In the genomic region with DNA sequence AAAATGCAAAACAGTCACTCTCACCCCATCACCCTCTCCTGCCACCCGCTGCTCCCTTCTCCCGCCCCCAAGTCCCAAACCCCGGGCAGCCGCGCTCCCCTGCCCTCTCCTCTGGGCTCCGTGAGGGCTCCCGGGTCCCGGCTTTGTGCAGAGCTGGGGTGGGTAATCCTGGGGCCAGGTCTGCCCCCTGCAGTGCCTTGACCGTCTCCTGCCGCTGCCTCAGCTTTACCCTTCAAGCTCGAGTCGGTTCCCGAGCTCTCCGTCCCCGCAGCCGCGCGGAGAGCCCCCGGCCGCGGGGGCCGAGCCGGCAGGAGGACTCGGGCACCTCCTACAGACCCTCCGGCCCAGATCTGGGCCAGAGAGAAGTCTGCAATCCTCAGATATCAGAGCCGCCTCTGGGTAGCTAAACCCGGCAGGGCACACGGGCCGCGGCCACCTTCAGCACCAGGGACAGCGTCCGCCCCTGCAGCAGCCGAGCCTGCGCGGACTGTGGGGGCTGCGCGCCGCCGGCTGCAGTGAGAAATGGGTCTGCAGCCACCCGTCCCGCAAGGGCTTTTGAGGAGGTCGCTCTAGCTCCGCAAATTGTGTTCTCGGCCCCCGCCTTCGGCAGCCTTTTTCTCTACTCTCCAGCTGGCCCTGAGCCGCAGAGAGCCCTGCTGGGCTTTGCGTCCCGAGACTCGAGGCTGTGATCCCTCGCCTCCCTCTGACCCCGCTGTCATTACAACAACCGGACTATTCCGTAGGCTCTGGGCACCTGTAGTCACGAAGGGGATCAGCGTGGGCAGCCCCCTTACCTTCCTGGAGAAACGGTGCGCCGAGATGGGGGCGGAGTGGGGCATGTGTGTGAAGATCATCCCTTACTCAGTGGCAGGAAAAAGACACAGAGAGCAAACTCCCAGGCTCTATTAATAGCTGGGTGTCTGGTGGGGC, we compare ENCODE assay signal across 1 cellular context.
A peak's percentile ranks its signal among the peaks of the same experiment; 100 is the strongest.
TF ChIP-seq lines count a peak whose summit lies in the region.

No MANE protein-coding gene starts in this region.

TF ChIP-seq in HepG2, 621 proteins besides CTCF, POLR2A, EP300 and RAD21 (continued from another document and continues in another):
- TF ChIP-seq ZNF615 (CRISPR knock-in tag; IDR thresholded peaks at IDR 0.05; ENCODE audit: borderline replicate concordance) (no peak), KMT2A (CRISPR knock-in tag; IDR thresholded peaks at IDR 0.05) (no peak), ZNF891 (CRISPR knock-in tag; IDR thresholded peaks at IDR 0.05) (no peak), ZNF333 (CRISPR knock-in tag; IDR thresholded peaks at IDR 0.05; ENCODE audit: borderline replicate concordance) (no peak), ZNF563 (CRISPR knock-in tag; IDR thresholded peaks at IDR 0.05) (peak; percentile 72), SUZ12 (IDR thresholded peaks at IDR 0.05; ENCODE audit: low read depth, low read length) (no peak), RBFOX2 (IDR thresholded peaks at IDR 0.05; ENCODE audit: low read depth, low read length) (no peak), MTF1 (CRISPR knock-in tag; IDR thresholded peaks at IDR 0.05) (peak; percentile 87), MEIS1 (CRISPR knock-in tag; IDR thresholded peaks at IDR 0.05; ENCODE audit: borderline replicate concordance) (no peak), ZNF792 (CRISPR knock-in tag; IDR thresholded peaks at IDR 0.05) (peak; percentile 86), IRX3 (CRISPR knock-in tag; IDR thresholded peaks at IDR 0.05; ENCODE audit: borderline replicate concordance, low read depth) (peak; percentile 78; the same call in 1 of the 2 replicates), SSRP1 (CRISPR knock-in tag; IDR thresholded peaks at IDR 0.05) (no peak), HOXA3 (CRISPR knock-in tag; IDR thresholded peaks at IDR 0.05) (peak; percentile 42; the same call in 1 of the 2 replicates), ZMYM3 (CRISPR knock-in tag; IDR thresholded peaks at IDR 0.05) (no peak), REL (CRISPR knock-in tag; conservative IDR thresholded peaks at IDR 0.05) (peak; percentile 81; the same call in 1 of the 2 replicates), GLI4 (CRISPR knock-in tag; IDR thresholded peaks at IDR 0.05; ENCODE audit: borderline replicate concordance) (no peak), KAT2B (IDR thresholded peaks at IDR 0.05; ENCODE audit: borderline replicate concordance, low read depth, low read length) (no peak), ARHGAP35 (CRISPR knock-in tag; IDR thresholded peaks at IDR 0.05; ENCODE audit: borderline replicate concordance) (peak; percentile 79; the same call in 1 of the 2 replicates), AHR (CRISPR knock-in tag; IDR thresholded peaks at IDR 0.05) (peak; percentile 52; the same call in 1 of the 2 replicates), ELF1 (CRISPR knock-in tag; IDR thresholded peaks at IDR 0.05) (no peak), ZNF329 (CRISPR knock-in tag; IDR thresholded peaks at IDR 0.05; ENCODE audit: low read depth) (no peak), STAG1 (CRISPR knock-in tag; IDR thresholded peaks at IDR 0.05) (no peak), ZNF598 (CRISPR knock-in tag; IDR thresholded peaks at IDR 0.05; ENCODE audit: borderline replicate concordance) (no peak), ARID2 (CRISPR knock-in tag; IDR thresholded peaks at IDR 0.05; ENCODE audit: borderline replicate concordance) (no peak), KLF15 (CRISPR knock-in tag; IDR thresholded peaks at IDR 0.05; ENCODE audit: borderline replicate concordance) (no peak; the same call in 1 of the 2 replicates), ZBTB38 (CRISPR knock-in tag; IDR thresholded peaks at IDR 0.05) (no peak), ZNF451 (CRISPR knock-in tag; IDR thresholded peaks at IDR 0.05) (no peak), AKAP8 (CRISPR knock-in tag; IDR thresholded peaks at IDR 0.05) (no peak), ZNF24 (IDR thresholded peaks at IDR 0.05) (no peak), ZFP41 (CRISPR knock-in tag; IDR thresholded peaks at IDR 0.05; ENCODE audit: borderline replicate concordance) (no peak), ZNF816 (CRISPR knock-in tag; IDR thresholded peaks at IDR 0.05; ENCODE audit: borderline replicate concordance) (no peak), ZFP37 (CRISPR knock-in tag; IDR thresholded peaks at IDR 0.05; ENCODE audit: borderline replicate concordance) (peak; percentile 81; the same call in 1 of the 2 replicates), CEBPB (IDR thresholded peaks at IDR 0.05; ENCODE audit: borderline replicate concordance, low read depth, low read length) (no peak), SMYD3 (CRISPR knock-in tag; IDR thresholded peaks at IDR 0.05) (no peak), RFX5 (IDR thresholded peaks at IDR 0.05; ENCODE audit: low read depth, low read length) (no peak), TOPORS (CRISPR knock-in tag; IDR thresholded peaks at IDR 0.05) (0 out of 2 replicates have a peak, but pooled peaks have one; percentile 39)
- TF ChIP-seq, protein P1, sequence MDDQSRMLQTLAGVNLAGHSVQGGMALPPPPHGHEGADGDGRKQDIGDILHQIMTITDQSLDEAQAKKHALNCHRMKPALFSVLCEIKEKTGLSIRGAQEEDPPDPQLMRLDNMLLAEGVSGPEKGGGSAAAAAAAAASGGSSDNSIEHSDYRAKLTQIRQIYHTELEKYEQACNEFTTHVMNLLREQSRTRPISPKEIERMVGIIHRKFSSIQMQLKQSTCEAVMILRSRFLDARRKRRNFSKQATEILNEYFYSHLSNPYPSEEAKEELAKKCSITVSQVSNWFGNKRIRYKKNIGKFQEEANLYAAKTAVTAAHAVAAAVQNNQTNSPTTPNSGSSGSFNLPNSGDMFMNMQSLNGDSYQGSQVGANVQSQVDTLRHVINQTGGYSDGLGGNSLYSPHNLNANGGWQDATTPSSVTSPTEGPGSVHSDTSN (CRISPR knock-in tag; IDR thresholded peaks at IDR 0.05; ENCODE audit: borderline replicate concordance) = peak; percentile 72; the same call in 1 of the 2 replicates
- TF ChIP-seq, protein P2, sequence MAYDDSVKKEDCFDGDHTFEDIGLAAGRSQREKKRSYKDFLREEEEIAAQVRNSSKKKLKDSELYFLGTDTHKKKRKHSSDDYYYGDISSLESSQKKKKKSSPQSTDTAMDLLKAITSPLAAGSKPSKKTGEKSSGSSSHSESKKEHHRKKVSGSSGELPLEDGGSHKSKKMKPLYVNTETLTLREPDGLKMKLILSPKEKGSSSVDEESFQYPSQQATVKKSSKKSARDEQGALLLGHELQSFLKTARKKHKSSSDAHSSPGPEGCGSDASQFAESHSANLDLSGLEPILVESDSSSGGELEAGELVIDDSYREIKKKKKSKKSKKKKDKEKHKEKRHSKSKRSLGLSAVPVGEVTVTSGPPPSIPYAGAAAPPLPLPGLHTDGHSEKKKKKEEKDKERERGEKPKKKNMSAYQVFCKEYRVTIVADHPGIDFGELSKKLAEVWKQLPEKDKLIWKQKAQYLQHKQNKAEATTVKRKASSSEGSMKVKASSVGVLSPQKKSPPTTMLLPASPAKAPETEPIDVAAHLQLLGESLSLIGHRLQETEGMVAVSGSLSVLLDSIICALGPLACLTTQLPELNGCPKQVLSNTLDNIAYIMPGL (CRISPR knock-in tag; IDR thresholded peaks at IDR 0.05; ENCODE audit: borderline replicate concordance in 1 of 2, low read depth in 1 of 2) = no peak
- TF ChIP-seq, protein P3, sequence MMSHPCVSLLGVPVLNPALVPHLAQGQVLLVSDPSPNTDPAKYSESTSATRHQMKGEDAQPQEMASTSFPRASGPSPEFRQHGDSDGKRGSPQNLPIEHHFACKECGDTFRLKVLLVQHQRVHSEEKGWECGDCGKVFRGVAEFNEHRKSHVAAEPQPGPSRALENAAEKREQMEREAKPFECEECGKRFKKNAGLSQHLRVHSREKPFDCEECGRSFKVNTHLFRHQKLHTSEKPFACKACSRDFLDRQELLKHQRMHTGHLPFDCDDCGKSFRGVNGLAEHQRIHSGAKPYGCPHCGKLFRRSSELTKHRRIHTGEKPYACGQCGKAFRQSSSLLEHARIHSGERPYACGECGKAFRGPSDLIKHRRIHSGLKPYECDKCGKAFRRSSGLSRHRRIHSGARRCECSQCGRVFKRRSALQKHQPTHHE (CRISPR knock-in tag; IDR thresholded peaks at IDR 0.05; ENCODE audit: borderline replicate concordance) = no peak
- TF ChIP-seq, protein P4, sequence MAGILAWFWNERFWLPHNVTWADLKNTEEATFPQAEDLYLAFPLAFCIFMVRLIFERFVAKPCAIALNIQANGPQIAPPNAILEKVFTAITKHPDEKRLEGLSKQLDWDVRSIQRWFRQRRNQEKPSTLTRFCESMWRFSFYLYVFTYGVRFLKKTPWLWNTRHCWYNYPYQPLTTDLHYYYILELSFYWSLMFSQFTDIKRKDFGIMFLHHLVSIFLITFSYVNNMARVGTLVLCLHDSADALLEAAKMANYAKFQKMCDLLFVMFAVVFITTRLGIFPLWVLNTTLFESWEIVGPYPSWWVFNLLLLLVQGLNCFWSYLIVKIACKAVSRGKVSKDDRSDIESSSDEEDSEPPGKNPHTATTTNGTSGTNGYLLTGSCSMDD (CRISPR knock-in tag; IDR thresholded peaks at IDR 0.05) = no peak
- TF ChIP-seq, protein P5, sequence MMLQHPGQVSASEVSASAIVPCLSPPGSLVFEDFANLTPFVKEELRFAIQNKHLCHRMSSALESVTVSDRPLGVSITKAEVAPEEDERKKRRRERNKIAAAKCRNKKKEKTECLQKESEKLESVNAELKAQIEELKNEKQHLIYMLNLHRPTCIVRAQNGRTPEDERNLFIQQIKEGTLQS (CRISPR knock-in tag; IDR thresholded peaks at IDR 0.05) = peak; percentile 72
- TF ChIP-seq, protein P6, sequence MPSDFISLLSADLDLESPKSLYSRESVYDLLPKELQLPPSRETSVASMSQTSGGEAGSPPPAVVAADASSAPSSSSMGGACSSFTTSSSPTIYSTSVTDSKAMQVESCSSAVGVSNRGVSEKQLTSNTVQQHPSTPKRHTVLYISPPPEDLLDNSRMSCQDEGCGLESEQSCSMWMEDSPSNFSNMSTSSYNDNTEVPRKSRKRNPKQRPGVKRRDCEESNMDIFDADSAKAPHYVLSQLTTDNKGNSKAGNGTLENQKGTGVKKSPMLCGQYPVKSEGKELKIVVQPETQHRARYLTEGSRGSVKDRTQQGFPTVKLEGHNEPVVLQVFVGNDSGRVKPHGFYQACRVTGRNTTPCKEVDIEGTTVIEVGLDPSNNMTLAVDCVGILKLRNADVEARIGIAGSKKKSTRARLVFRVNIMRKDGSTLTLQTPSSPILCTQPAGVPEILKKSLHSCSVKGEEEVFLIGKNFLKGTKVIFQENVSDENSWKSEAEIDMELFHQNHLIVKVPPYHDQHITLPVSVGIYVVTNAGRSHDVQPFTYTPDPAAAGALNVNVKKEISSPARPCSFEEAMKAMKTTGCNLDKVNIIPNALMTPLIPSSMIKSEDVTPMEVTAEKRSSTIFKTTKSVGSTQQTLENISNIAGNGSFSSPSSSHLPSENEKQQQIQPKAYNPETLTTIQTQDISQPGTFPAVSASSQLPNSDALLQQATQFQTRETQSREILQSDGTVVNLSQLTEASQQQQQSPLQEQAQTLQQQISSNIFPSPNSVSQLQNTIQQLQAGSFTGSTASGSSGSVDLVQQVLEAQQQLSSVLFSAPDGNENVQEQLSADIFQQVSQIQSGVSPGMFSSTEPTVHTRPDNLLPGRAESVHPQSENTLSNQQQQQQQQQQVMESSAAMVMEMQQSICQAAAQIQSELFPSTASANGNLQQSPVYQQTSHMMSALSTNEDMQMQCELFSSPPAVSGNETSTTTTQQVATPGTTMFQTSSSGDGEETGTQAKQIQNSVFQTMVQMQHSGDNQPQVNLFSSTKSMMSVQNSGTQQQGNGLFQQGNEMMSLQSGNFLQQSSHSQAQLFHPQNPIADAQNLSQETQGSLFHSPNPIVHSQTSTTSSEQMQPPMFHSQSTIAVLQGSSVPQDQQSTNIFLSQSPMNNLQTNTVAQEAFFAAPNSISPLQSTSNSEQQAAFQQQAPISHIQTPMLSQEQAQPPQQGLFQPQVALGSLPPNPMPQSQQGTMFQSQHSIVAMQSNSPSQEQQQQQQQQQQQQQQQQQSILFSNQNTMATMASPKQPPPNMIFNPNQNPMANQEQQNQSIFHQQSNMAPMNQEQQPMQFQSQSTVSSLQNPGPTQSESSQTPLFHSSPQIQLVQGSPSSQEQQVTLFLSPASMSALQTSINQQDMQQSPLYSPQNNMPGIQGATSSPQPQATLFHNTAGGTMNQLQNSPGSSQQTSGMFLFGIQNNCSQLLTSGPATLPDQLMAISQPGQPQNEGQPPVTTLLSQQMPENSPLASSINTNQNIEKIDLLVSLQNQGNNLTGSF (CRISPR knock-in tag; IDR thresholded peaks at IDR 0.05) = peak; percentile 93
- TF ChIP-seq, protein P7, sequence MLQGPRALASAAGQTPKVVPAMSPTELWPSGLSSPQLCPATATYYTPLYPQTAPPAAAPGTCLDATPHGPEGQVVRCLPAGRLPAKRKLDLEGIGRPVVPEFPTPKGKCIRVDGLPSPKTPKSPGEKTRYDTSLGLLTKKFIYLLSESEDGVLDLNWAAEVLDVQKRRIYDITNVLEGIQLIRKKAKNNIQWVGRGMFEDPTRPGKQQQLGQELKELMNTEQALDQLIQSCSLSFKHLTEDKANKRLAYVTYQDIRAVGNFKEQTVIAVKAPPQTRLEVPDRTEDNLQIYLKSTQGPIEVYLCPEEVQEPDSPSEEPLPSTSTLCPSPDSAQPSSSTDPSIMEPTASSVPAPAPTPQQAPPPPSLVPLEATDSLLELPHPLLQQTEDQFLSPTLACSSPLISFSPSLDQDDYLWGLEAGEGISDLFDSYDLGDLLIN (CRISPR knock-in tag; IDR thresholded peaks at IDR 0.05; ENCODE audit: borderline replicate concordance) = peak; percentile 58; the same call in 1 of the 2 replicates
- TF ChIP-seq, protein P8, sequence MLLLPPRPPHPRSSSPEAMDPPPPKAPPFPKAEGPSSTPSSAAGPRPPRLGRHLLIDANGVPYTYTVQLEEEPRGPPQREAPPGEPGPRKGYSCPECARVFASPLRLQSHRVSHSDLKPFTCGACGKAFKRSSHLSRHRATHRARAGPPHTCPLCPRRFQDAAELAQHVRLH (CRISPR knock-in tag; IDR thresholded peaks at IDR 0.05; ENCODE audit: borderline replicate concordance, low read depth) = peak; percentile 71; the same call in 1 of the 2 replicates
- TF ChIP-seq, protein P9, sequence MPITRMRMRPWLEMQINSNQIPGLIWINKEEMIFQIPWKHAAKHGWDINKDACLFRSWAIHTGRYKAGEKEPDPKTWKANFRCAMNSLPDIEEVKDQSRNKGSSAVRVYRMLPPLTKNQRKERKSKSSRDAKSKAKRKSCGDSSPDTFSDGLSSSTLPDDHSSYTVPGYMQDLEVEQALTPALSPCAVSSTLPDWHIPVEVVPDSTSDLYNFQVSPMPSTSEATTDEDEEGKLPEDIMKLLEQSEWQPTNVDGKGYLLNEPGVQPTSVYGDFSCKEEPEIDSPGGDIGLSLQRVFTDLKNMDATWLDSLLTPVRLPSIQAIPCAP (CRISPR knock-in tag; IDR thresholded peaks at IDR 0.05; ENCODE audit: low read depth) = no peak
- TF ChIP-seq, protein P10, sequence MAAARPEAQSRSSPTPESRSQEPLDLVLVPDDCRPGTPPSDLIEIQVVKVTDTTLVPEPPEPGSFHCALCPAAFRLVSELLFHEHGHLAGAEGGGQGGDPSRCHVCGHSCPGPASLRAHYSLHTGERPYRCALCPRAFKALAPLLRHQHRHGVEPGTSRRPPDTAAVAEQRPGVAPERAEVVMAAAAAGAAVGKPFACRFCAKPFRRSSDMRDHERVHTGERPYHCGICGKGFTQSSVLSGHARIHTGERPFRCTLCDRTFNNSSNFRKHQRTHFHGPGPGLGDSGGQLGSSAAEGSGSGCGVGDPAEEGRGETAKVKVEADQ (CRISPR knock-in tag; IDR thresholded peaks at IDR 0.05; ENCODE audit: borderline replicate concordance) = no peak
